Comparison of ENCODE assay signal across 17 cellular contexts in the genomic region with DNA sequence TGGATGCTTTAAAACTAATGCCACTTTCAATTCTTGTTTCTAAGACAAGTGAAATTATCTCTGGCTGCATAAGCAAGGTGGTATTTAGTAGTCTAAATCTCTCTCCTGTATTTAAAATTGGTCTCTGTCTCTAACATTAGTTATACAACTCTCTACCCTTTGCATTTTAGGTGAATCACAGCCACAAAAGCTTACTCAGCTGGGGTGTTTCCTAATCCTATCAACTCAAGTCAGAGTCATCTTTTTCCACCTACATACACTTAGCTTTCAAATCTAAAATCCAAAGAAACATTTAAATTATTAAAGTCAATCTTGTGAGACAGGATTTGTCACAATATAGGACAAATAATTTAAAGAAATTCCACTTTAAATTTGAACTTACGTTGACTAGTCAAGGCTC.
DNase-seq lines count a peak whose midpoint lies in the region; ATAC-seq and TF ChIP-seq lines count a peak whose summit lies in the region.
"Had no signal": no experiment of that assay in that cellular context is flagged by ENCODE, and none has a peak within 500 bp of the region (broad histone marks: within the 10 kb centered on the region; RNA-seq: fewer than 3 reads in every experiment).

No MANE protein-coding gene starts in this region.

- H3K4me2 ChIP-seq in fibroblast of lung (ENCODE audit: extremely low read depth, insufficient read depth, low read length): no peak overlapping the region

- H3K4me1 ChIP-seq in A673 (ENCODE audit: insufficient read depth, low read length, poor library complexity, severe bottlenecking): no peaks in the 10 kb centered on the region
- H3K4me1 ChIP-seq in fibroblast of lung (ENCODE audit: control insufficient read depth, extremely low read depth, insufficient read depth, low read length): no peaks in the 10 kb centered on the region

- CTCF ChIA-PET in A673 (lab: Charles Lee): no interaction called here

- no peak for ATAC-seq in HG02852 (IDR thresholded peaks at IDR 0.05; ENCODE audit: unreplicated experiment)
- ATAC-seq: GM12878 had no signal

- POLR2A ChIA-PET in A673 (lab: Charles Lee; ENCODE audit: low non-redundant PET): interaction anchor here (0.6 kb wide), 1 partner anchor 920 kb away, joined by 3 read pairs; no protein-coding TSS in a partner anchor

- no peaks in the 10 kb centered on the region for H4K20me1 ChIP-seq in fibroblast of lung (ENCODE audit: control insufficient read depth, extremely low read depth, insufficient read depth, low read length)

- peak; percentile 7 for DNase-seq in A673 (ENCODE audit: low spot score)
- peak; percentile 12 for DNase-seq in RKO (ENCODE audit: low spot score)
- DNase-seq in fibroblast of lung (ENCODE audit: low read depth in 2 of 2): peak; percentile 3 to 23
- DNase-seq in putamen (ENCODE audit: low spot score): peak; percentile 65
- DNase-seq in NCI-H774 (lab: John Stamatoyannopoulos, UW): no peak
- DNase-seq in NCI-H1092 treated with DMSO at 0.1 percent for 48 hours (lab: John Stamatoyannopoulos, UW): no peak
- DNase-seq: CD4-positive, alpha-beta T cell; DMS153; HCEC 1CT; IMR-90; NCI-H1092; NCI-H146; NCI-H2029 treated with DMSO at 0.1 percent for 48 hours; NCI-H2171; RPMI8226 had no signal

- intact Hi-C loops in A673 (cut with micrococcal nuclease; ENCODE audit: unreplicated experiment): no loop called here

- no peak overlapping the region for H3K9ac ChIP-seq in fibroblast of lung (ENCODE audit: insufficient read depth, low read length)

- no peaks in the 10 kb centered on the region for H3K79me2 ChIP-seq in fibroblast of lung (ENCODE audit: control insufficient read depth, insufficient read depth, low read length)

- H2AFZ ChIP-seq in fibroblast of lung (ENCODE audit: low read length): no peak overlapping the region

- BruUV-seq in A673 (replicated peaks; lab: Mats Ljungman, UMichigan): no TSS peak

- TF ChIP-seq CTCF in A673 (conservative IDR thresholded peaks at IDR 0.05; ENCODE audit: low read depth, low read length) (no peak), fibroblast of lung (conservative IDR thresholded peaks at IDR 0.05 in 1 of 2, IDR thresholded peaks at IDR 0.05 in 1 of 2; ENCODE audit: low read depth in 1 of 2, low read length in 2 of 2) (no peak)

- H3K9me3 ChIP-seq in A673 (ENCODE audit: low read depth, low read length, poor library complexity, severe bottlenecking): no peaks in the 10 kb centered on the region
- H3K9me3 ChIP-seq in fibroblast of lung (ENCODE audit: control insufficient read depth, insufficient read depth, low read depth, low read length): no peaks in the 10 kb centered on the region

- H3K27me3 ChIP-seq in A673 (replicated peaks; ENCODE audit: insufficient read depth, low read depth, low read length, poor library complexity): no peaks in the 10 kb centered on the region
- no peaks in the 10 kb centered on the region for H3K27me3 ChIP-seq in fibroblast of lung (ENCODE audit: control insufficient read depth, insufficient read depth, low read length)

- H3K27ac ChIP-seq in A673 (ENCODE audit: low read depth, low read length, poor library complexity, severe bottlenecking) (no peak overlapping the region), fibroblast of lung (ENCODE audit: insufficient read depth, low read length) (no peak overlapping the region)

- H3K36me3 ChIP-seq in A673 (ENCODE audit: insufficient read depth, low read length, poor library complexity, severe bottlenecking) (no peaks in the 10 kb centered on the region), fibroblast of lung (ENCODE audit: control insufficient read depth, insufficient read depth, low read length) (no peaks in the 10 kb centered on the region)

- no peak overlapping the region for H3K4me3 ChIP-seq in A673 (ENCODE audit: low read depth, low read length, poor library complexity, severe bottlenecking)
- H3K4me3 ChIP-seq in fibroblast of lung (replicated peaks in 1 of 4; ENCODE audit: control extremely low read depth in 1 of 4, insufficient read depth in 1 of 4, low read depth in 3 of 4, low read length in 4 of 4): no peak overlapping the region
- H3K4me3 ChIP-seq: GM12878 had no signal

Comparison
In these comparisons a context has a peak if more than half of its experiments do, and no peak if none do; other contexts are left out.
1. DNase-seq: peak in A673 (single experiment), RKO (single experiment), fibroblast of lung (2 of 2) and putamen (single experiment); none in NCI-H774 (single experiment) and NCI-H1092 treated with DMSO at 0.1 percent for 48 hours (single experiment).